ENCODE assay signal across 1 cellular context in the genomic region with DNA sequence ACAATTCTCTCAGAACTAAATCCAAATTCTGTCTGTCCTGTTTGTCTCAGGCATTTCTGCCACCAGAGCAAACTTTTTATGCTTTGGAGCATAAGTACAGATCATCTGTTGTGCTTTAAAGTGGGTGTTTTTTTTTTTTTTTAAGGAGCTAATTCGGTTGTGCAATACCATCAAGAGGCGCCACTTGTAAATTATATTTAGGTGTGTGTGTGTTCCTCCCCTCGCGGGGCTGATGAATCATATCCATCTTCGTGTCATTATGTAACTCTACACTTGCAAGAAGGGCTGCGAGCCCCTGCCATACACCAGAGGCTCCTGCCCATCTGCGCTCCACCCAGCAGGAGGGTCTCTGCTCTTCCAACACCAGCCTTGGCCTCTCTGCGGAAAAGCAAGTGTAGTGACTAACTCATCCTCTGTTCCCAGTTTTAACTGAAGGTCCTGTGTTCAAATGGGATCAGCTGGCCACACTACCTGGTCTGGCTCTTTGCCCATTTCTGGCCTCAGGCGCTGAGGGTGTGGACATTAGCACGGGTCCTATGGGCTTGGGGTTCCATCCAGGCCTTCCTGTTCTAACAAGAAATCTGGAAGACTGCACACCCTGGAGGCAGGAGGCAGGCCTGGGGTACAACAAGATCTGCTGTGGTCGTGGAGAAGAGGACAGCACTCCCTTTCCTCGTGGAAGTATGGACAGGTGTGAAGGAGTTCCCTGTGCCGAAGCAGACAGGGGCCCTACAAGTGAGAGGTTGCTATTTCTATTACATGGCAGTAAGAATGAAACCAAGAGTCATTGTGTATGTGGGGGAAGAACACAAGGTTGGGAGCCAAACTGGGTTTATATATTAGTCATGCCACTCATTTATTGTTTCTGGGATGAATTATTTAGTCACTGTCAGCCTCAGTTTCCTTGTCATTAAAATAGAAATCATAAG.
TF ChIP-seq lines count a peak whose summit lies in the region.

No MANE protein-coding gene starts in this region.

TF ChIP-seq in GM12878, 131 proteins besides CTCF, POLR2A, EP300 and RAD21 (continued from another document):
- peak; percentile 79; the same call in 1 of the 2 replicates for TF ChIP-seq ZBED1 (IDR thresholded peaks at IDR 0.05; ENCODE audit: borderline replicate concordance)
- no peak for TF ChIP-seq RBBP5 (conservative IDR thresholded peaks at IDR 0.05)
- peak; percentile 71 for TF ChIP-seq MTA2 (IDR thresholded peaks at IDR 0.05; ENCODE audit: low read depth)
- no peak for TF ChIP-seq SIX5 (IDR thresholded peaks at IDR 0.05; ENCODE audit: low read depth, low read length, severe bottlenecking)
- no peak for TF ChIP-seq HDGF (IDR thresholded peaks at IDR 0.05)
- TF ChIP-seq CREM (IDR thresholded peaks at IDR 0.05; ENCODE audit: low read depth) = peak; percentile 84; the same call in 1 of the 2 replicates
- TF ChIP-seq EGR1 (IDR thresholded peaks at IDR 0.05; ENCODE audit: borderline replicate concordance in 1 of 2, low read depth in 2 of 2, low read length in 2 of 2) = no peak
- no peak for TF ChIP-seq USF2 (IDR thresholded peaks at IDR 0.05; ENCODE audit: borderline replicate concordance, low read depth, low read length)
- TF ChIP-seq PAX5 (IDR thresholded peaks at IDR 0.05; ENCODE audit: borderline replicate concordance, low read depth, low read length) = peak; percentile 73; the same call in 1 of the 2 replicates
- TF ChIP-seq SMAD5 (IDR thresholded peaks at IDR 0.05; ENCODE audit: low read depth) = no peak
- no peak for TF ChIP-seq HDAC2 (IDR thresholded peaks at IDR 0.05)
- TF ChIP-seq E4F1 (IDR thresholded peaks at IDR 0.05; ENCODE audit: borderline replicate concordance, partially characterized antibody) = no peak
- no peak for TF ChIP-seq NR2C2 (IDR thresholded peaks at IDR 0.05; ENCODE audit: borderline replicate concordance, control insufficient read depth, insufficient read length, low read depth)
- peak; percentile 71; the same call in 1 of the 2 replicates for TF ChIP-seq TBL1XR1 (IDR thresholded peaks at IDR 0.05; ENCODE audit: low read depth, low read length)
- TF ChIP-seq ZNF24 (IDR thresholded peaks at IDR 0.05) = no peak
- peak; percentile 20; the same call in 1 of the 2 replicates for TF ChIP-seq CBFB (IDR thresholded peaks at IDR 0.05; ENCODE audit: low read depth)
- TF ChIP-seq WRNIP1 (IDR thresholded peaks at IDR 0.05; ENCODE audit: borderline replicate concordance, low read depth, low read length) = no peak
- TF ChIP-seq KLF5 (IDR thresholded peaks at IDR 0.05; ENCODE audit: partially characterized antibody) = no peak
- TF ChIP-seq TCF7 (IDR thresholded peaks at IDR 0.05; ENCODE audit: borderline replicate concordance) = peak; percentile 88
- no peak for TF ChIP-seq NFYA (IDR thresholded peaks at IDR 0.05; ENCODE audit: borderline replicate concordance, low read depth, low read length)
- TF ChIP-seq RELB (IDR thresholded peaks at IDR 0.05; ENCODE audit: low read depth) = 0 out of 2 replicates have a peak, but pooled peaks have one; percentile 25
- no peak for TF ChIP-seq RCOR1 (conservative IDR thresholded peaks at IDR 0.05; ENCODE audit: low read depth, low read length)
- TF ChIP-seq ZNF274 (IDR thresholded peaks at IDR 0.05; ENCODE audit: insufficient read depth, insufficient read length) = no peak
- TF ChIP-seq, protein P1, sequence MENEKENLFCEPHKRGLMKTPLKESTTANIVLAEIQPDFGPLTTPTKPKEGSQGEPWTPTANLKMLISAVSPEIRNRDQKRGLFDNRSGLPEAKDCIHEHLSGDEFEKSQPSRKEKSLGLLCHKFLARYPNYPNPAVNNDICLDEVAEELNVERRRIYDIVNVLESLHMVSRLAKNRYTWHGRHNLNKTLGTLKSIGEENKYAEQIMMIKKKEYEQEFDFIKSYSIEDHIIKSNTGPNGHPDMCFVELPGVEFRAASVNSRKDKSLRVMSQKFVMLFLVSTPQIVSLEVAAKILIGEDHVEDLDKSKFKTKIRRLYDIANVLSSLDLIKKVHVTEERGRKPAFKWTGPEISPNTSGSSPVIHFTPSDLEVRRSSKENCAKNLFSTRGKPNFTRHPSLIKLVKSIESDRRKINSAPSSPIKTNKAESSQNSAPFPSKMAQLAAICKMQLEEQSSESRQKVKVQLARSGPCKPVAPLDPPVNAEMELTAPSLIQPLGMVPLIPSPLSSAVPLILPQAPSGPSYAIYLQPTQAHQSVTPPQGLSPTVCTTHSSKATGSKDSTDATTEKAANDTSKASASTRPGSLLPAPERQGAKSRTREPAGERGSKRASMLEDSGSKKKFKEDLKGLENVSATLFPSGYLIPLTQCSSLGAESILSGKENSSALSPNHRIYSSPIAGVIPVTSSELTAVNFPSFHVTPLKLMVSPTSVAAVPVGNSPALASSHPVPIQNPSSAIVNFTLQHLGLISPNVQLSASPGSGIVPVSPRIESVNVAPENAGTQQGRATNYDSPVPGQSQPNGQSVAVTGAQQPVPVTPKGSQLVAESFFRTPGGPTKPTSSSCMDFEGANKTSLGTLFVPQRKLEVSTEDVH (IDR thresholded peaks at IDR 0.05; ENCODE audit: low read depth, partially characterized antibody) = no peak
- TF ChIP-seq, protein P2, sequence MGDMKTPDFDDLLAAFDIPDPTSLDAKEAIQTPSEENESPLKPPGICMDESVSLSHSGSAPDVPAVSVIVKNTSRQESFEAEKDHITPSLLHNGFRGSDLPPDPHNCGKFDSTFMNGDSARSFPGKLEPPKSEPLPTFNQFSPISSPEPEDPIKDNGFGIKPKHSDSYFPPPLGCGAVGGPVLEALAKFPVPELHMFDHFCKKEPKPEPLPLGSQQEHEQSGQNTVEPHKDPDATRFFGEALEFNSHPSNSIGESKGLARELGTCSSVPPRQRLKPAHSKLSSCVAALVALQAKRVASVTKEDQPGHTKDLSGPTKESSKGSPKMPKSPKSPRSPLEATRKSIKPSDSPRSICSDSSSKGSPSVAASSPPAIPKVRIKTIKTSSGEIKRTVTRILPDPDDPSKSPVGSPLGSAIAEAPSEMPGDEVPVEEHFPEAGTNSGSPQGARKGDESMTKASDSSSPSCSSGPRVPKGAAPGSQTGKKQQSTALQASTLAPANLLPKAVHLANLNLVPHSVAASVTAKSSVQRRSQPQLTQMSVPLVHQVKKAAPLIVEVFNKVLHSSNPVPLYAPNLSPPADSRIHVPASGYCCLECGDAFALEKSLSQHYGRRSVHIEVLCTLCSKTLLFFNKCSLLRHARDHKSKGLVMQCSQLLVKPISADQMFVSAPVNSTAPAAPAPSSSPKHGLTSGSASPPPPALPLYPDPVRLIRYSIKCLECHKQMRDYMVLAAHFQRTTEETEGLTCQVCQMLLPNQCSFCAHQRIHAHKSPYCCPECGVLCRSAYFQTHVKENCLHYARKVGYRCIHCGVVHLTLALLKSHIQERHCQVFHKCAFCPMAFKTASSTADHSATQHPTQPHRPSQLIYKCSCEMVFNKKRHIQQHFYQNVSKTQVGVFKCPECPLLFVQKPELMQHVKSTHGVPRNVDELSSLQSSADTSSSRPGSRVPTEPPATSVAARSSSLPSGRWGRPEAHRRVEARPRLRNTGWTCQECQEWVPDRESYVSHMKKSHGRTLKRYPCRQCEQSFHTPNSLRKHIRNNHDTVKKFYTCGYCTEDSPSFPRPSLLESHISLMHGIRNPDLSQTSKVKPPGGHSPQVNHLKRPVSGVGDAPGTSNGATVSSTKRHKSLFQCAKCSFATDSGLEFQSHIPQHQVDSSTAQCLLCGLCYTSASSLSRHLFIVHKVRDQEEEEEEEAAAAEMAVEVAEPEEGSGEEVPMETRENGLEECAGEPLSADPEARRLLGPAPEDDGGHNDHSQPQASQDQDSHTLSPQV (IDR thresholded peaks at IDR 0.05) = no peak
- peak; percentile 69; the same call in 1 of the 2 replicates for TF ChIP-seq JUND (IDR thresholded peaks at IDR 0.05; ENCODE audit: low read depth, low read length)
- peak; percentile 91 for TF ChIP-seq EED (IDR thresholded peaks at IDR 0.05; ENCODE audit: low read depth)
- peak in 1 of 2 experiments; percentile 68; a peak in 2 of 4 replicates for TF ChIP-seq CEBPB (IDR thresholded peaks at IDR 0.05; ENCODE audit: borderline replicate concordance in 1 of 2, low read depth in 2 of 2, low read length in 2 of 2)
- TF ChIP-seq IRF4 (IDR thresholded peaks at IDR 0.05; ENCODE audit: low read depth, low read length) = peak; percentile 88
TF ChIP-seq in GM12878: peak in this region for 35.
